ENCODE assay signal across 1 cellular context in genomic region chr15:58770519-58770856, GRCh38.
TF ChIP-seq lines count a peak whose summit lies in the region.

No MANE protein-coding gene starts in this region.

TF ChIP-seq in H1, 55 proteins besides CTCF, POLR2A, EP300 and RAD21 (continued from another document):
- TF ChIP-seq BACH1 (IDR thresholded peaks at IDR 0.05; ENCODE audit: low read length) (no peak), MAFK (IDR thresholded peaks at IDR 0.05; ENCODE audit: low read depth, low read length) (no peak), KDM4A (IDR thresholded peaks at IDR 0.05; ENCODE audit: low read depth, low read length, severe bottlenecking) (no peak), JUN (IDR thresholded peaks at IDR 0.05; ENCODE audit: low read depth, low read length) (no peak), PHF8 (conservative IDR thresholded peaks at IDR 0.05; ENCODE audit: low read depth, low read length) (no peak), SUZ12 (IDR thresholded peaks at IDR 0.05; ENCODE audit: low read length) (no peak), NANOG (IDR thresholded peaks at IDR 0.05; ENCODE audit: insufficient read depth, low read depth, low read length, poor library complexity, severe bottlenecking) (no peak), SP2 (IDR thresholded peaks at IDR 0.05; ENCODE audit: low read length) (no peak), HDAC2 (IDR thresholded peaks at IDR 0.05; ENCODE audit: borderline replicate concordance in 1 of 2, low read depth in 2 of 2, low read length in 2 of 2) (no peak), JUND (IDR thresholded peaks at IDR 0.05; ENCODE audit: low read length) (no peak), FOSL1 (IDR thresholded peaks at IDR 0.05; ENCODE audit: insufficient read depth, low read depth, low read length) (no peak), GABPA (IDR thresholded peaks at IDR 0.05; ENCODE audit: borderline replicate concordance, insufficient read depth, low read length) (no peak), SP1 (IDR thresholded peaks at IDR 0.05; ENCODE audit: low read depth, low read length) (no peak), HDAC6 (IDR thresholded peaks at IDR 0.05; ENCODE audit: low read depth, low read length) (no peak), BRCA1 (IDR thresholded peaks at IDR 0.05; ENCODE audit: low read depth, low read length) (no peak)
- TF ChIP-seq, protein P1, sequence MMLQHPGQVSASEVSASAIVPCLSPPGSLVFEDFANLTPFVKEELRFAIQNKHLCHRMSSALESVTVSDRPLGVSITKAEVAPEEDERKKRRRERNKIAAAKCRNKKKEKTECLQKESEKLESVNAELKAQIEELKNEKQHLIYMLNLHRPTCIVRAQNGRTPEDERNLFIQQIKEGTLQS (IDR thresholded peaks at IDR 0.05; ENCODE audit: insufficient read depth, low read depth, low read length): no peak
